8 cellular contexts compared by ENCODE assay signal in the genomic region with DNA sequence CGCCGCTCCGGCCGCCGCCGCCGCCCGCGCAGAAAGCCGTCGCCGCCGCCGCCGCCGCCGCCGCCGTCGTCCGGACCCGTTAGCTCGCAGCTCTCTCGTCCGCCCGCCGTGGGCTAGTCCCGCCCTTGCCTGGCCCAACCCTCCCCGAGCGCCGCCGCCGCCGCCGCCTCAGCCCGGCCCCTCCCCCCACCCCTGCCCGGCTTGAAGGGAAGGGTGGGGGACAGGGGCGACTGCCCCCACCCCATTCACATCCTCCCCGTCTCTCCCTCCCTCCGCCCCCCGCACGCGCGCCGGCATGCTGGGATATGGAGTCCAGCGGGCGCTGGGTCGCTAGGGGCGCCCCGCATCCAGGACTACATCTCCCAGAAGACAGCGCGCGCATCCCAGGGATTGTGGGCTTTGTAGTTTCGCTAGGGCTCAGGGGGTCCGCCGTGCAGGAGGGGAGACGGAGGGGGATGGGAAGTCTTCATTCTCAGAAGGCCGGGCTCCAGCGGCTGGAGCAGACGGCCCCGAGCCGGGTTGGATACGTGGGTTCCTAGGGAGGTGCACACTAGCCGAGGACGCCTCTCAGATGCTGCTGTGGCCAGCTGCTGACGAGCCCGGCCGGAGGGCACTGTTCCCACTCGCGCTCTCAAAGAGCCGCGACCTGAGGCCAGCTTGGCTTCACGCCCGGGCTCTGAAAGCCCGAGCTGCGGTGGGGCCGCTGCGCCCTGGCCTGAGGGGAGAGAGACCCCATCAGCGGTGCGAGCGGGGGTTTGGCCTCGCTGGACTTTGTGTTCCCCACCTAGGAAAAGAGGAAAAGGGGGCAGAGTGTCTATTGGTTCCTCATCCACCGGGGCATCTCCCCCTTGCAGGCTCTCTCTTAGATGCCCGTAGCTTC. TPM values are rescaled to one million over a fixed set of nuclear protein-coding genes. Genes with fewer than 3 reads are reported as not detected.
DNase-seq lines count a peak whose midpoint lies in the region; ATAC-seq, FAIRE-seq and TF ChIP-seq lines count a peak whose summit lies in the region.

Gene ST3GAL2, minus strand, starts transcription at position 118 of the 880 bp plus-strand sequence. CDS start 40,570 bp downstream, outside the sequence.

- H3K36me3 ChIP-seq in esophagus squamous epithelium, result no peaks in the 10 kb centered on the region

- peak within 1 kb of the TSS; percentile 59 for H3K27ac Mint-ChIP-seq in activated T-cell treated with anti-CD3 and anti-CD28 coated beads, Interleukin-2, amount 50 U/mL, for 72 hours
- H3K27ac Mint-ChIP-seq in naive B cell, result peak within 1 kb of the TSS; percentile 88 to 99 (median 94)
- H3K27ac Mint-ChIP-seq in stimulated activated effector memory CD8-positive, alpha-beta T cell treated with anti-CD3 and anti-CD28 coated beads, Interleukin-12 subunit alpha, Interleukin-12 subunit beta, amount 100 ng/mL, for 72 hours, result peak within 1 kb of the TSS; percentile 97

- H3K9me3 Mint-ChIP-seq in activated T-cell treated with anti-CD3 and anti-CD28 coated beads, Interleukin-2, amount 50 U/mL, for 72 hours, result no peaks in the 10 kb centered on the region
- no peaks in the 10 kb centered on the region for H3K9me3 Mint-ChIP-seq in naive B cell
- H3K9me3 Mint-ChIP-seq in stimulated activated effector memory CD8-positive, alpha-beta T cell treated with anti-CD3 and anti-CD28 coated beads, Interleukin-12 subunit alpha, Interleukin-12 subunit beta, amount 100 ng/mL, for 72 hours, result no peaks in the 10 kb centered on the region

- TF ChIP-seq EP300 in Ishikawa (IDR thresholded peaks at IDR 0.05; ENCODE audit: borderline replicate concordance), result no peak

- H3K4me3 Mint-ChIP-seq in activated T-cell treated with anti-CD3 and anti-CD28 coated beads, Interleukin-2, amount 50 U/mL, for 72 hours, result peak within 1 kb of the TSS; percentile 94 to 100
- H3K4me3 Mint-ChIP-seq in naive B cell, result peak within 1 kb of the TSS; percentile 91 to 99 (median 98)
- peak within 1 kb of the TSS; percentile 100 for H3K4me3 Mint-ChIP-seq in stimulated activated effector memory CD8-positive, alpha-beta T cell treated with anti-CD3 and anti-CD28 coated beads, Interleukin-12 subunit alpha, Interleukin-12 subunit beta, amount 100 ng/mL, for 72 hours

- ATAC-seq in GM21528 (IDR thresholded peaks at IDR 0.05; ENCODE audit: low FRiP score, unreplicated experiment), result peak; percentile 73
- ATAC-seq in activated T-cell treated with anti-CD3 and anti-CD28 coated beads, Interleukin-2, amount 50 U/mL, for 72 hours (replicated peaks in 1 of 2), result peak; percentile 95 to 96
- ATAC-seq in naive B cell (ENCODE audit: low read depth in 2 of 2), result peak; percentile 91 to 93
- peak; percentile 96 for ATAC-seq in stimulated activated effector memory CD8-positive, alpha-beta T cell treated with anti-CD3 and anti-CD28 coated beads, Interleukin-12 subunit alpha, Interleukin-12 subunit beta, amount 100 ng/mL, for 72 hours

- FAIRE-seq in RCC 7860 (lab: Jason Lieb, UNC), result no peak

- H3K27me3 Mint-ChIP-seq in activated T-cell treated with anti-CD3 and anti-CD28 coated beads, Interleukin-2, amount 50 U/mL, for 72 hours (ENCODE audit: low read depth), result no peaks in the 10 kb centered on the region
- no peaks in the 10 kb centered on the region for H3K27me3 Mint-ChIP-seq in naive B cell

- peaks cover 6 to 7% of the 10 kb centered on the region in 2 donors for H3K36me3 Mint-ChIP-seq in activated T-cell treated with anti-CD3 and anti-CD28 coated beads, Interleukin-2, amount 50 U/mL, for 72 hours (ENCODE audit: insufficient read depth in 2 of 2)
- H3K36me3 Mint-ChIP-seq in naive B cell, result no peaks in the 10 kb centered on the region
- peaks cover 12% of the 10 kb centered on the region for H3K36me3 Mint-ChIP-seq in stimulated activated effector memory CD8-positive, alpha-beta T cell treated with anti-CD3 and anti-CD28 coated beads, Interleukin-12 subunit alpha, Interleukin-12 subunit beta, amount 100 ng/mL, for 72 hours

- no peak for TF ChIP-seq POLR2A in esophagus squamous epithelium (IDR thresholded peaks at IDR 0.05)

- peak within 1 kb of the TSS; percentile 64 to 80 (median 72) for H3K4me3 ChIP-seq in esophagus squamous epithelium

- no peaks in the 10 kb centered on the region for H3K9me3 ChIP-seq in esophagus squamous epithelium

- no peak for TF ChIP-seq RAD21 in Ishikawa (IDR thresholded peaks at IDR 0.05; ENCODE audit: low read depth)

- peak within 1 kb of the TSS; percentile 52 to 86 (median 80) for H3K27ac ChIP-seq in esophagus squamous epithelium

- peaks cover 15 to 50% (median 26%) of the 10 kb centered on the region in 3 donors for H3K4me1 ChIP-seq in esophagus squamous epithelium

- DNase-seq in DMS114 treated with DMSO at 0.1 percent for 48 hours (lab: John Stamatoyannopoulos, UW; ENCODE audit: unreplicated experiment) (peak; percentile 96), RCC 7860 (ENCODE audit: low spot score) (peak; percentile 82), esophagus squamous epithelium (lab: John Stamatoyannopoulos, UW) (peak; percentile 81), naive B cell (peak; percentile 87)
- peak; percentile 93 to 95 for DNase-seq in activated T-cell treated with anti-CD3 and anti-CD28 coated beads, Interleukin-2, amount 50 U/mL, for 72 hours
- peak; percentile 82 to 95 for DNase-seq in stimulated activated effector memory CD8-positive, alpha-beta T cell treated with anti-CD3 and anti-CD28 coated beads, Interleukin-12 subunit alpha, Interleukin-12 subunit beta, amount 100 ng/mL, for 72 hours (ENCODE audit: low spot score in 2 of 2)

- intact Hi-C loops in esophagus squamous epithelium (cut with DNase I), result no loop called here

- peaks cover 26% of the 10 kb centered on the region for H3K4me1 Mint-ChIP-seq in activated T-cell treated with anti-CD3 and anti-CD28 coated beads, Interleukin-2, amount 50 U/mL, for 72 hours (ENCODE audit: low read depth)
- H3K4me1 Mint-ChIP-seq in naive B cell, result peaks cover 25 to 48% (median 39%) of the 10 kb centered on the region in 3 donors
- peaks cover 28% of the 10 kb centered on the region for H3K4me1 Mint-ChIP-seq in stimulated activated effector memory CD8-positive, alpha-beta T cell treated with anti-CD3 and anti-CD28 coated beads, Interleukin-12 subunit alpha, Interleukin-12 subunit beta, amount 100 ng/mL, for 72 hours

- 5 to 7% methylated on average over 2 to 14 of the region's 84 CpGs for WGBS in esophagus squamous epithelium, 2 donors

- TF ChIP-seq CTCF in esophagus squamous epithelium (IDR thresholded peaks at IDR 0.05), result peak in 1 of 6 experiments; percentile 9

- no peaks in the 10 kb centered on the region for H3K27me3 ChIP-seq in esophagus squamous epithelium

TF ChIP-seq in Ishikawa, 13 proteins besides CTCF, POLR2A, EP300 and RAD21:
- peak; percentile 99 for TF ChIP-seq ZBTB7A (IDR thresholded peaks at IDR 0.05; ENCODE audit: low read depth)
- TF ChIP-seq YY1 (IDR thresholded peaks at IDR 0.05; ENCODE audit: low read depth), result peak; percentile 65; the same call in 1 of the 2 replicates
- TF ChIP-seq CREB1 (IDR thresholded peaks at IDR 0.05; ENCODE audit: low read depth), result no peak
- no peak for TF ChIP-seq MAX (IDR thresholded peaks at IDR 0.05)
- TF ChIP-seq TEAD4 (IDR thresholded peaks at IDR 0.05), result peak; percentile 42; the same call in 1 of the 2 replicates
- peak; percentile 24; the same call in 1 of the 2 replicates for TF ChIP-seq NFIC (IDR thresholded peaks at IDR 0.05)
- peak; percentile 65; the same call in 1 of the 2 replicates for TF ChIP-seq EGR1 (IDR thresholded peaks at IDR 0.05)
- TF ChIP-seq TAF1 (IDR thresholded peaks at IDR 0.05; ENCODE audit: low read depth), result peak; percentile 48
- peak; percentile 48; the same call in 1 of the 2 replicates for TF ChIP-seq USF1 (IDR thresholded peaks at IDR 0.05)
- no peak for TF ChIP-seq FOXM1 (IDR thresholded peaks at IDR 0.05; ENCODE audit: borderline replicate concordance, low read depth)
- TF ChIP-seq, protein P1, sequence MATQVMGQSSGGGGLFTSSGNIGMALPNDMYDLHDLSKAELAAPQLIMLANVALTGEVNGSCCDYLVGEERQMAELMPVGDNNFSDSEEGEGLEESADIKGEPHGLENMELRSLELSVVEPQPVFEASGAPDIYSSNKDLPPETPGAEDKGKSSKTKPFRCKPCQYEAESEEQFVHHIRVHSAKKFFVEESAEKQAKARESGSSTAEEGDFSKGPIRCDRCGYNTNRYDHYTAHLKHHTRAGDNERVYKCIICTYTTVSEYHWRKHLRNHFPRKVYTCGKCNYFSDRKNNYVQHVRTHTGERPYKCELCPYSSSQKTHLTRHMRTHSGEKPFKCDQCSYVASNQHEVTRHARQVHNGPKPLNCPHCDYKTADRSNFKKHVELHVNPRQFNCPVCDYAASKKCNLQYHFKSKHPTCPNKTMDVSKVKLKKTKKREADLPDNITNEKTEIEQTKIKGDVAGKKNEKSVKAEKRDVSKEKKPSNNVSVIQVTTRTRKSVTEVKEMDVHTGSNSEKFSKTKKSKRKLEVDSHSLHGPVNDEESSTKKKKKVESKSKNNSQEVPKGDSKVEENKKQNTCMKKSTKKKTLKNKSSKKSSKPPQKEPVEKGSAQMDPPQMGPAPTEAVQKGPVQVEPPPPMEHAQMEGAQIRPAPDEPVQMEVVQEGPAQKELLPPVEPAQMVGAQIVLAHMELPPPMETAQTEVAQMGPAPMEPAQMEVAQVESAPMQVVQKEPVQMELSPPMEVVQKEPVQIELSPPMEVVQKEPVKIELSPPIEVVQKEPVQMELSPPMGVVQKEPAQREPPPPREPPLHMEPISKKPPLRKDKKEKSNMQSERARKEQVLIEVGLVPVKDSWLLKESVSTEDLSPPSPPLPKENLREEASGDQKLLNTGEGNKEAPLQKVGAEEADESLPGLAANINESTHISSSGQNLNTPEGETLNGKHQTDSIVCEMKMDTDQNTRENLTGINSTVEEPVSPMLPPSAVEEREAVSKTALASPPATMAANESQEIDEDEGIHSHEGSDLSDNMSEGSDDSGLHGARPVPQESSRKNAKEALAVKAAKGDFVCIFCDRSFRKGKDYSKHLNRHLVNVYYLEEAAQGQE (IDR thresholded peaks at IDR 0.05; ENCODE audit: low read depth), result no peak
- TF ChIP-seq CEBPB (IDR thresholded peaks at IDR 0.05), result no peak
- TF ChIP-seq TCF12 (IDR thresholded peaks at IDR 0.05; ENCODE audit: low read depth), result peak; percentile 86

RNA-seq across cellular contexts. Expression of gene ST3GAL2, which starts in this region (rescaled TPM):
- 10 to 100 TPM; 15.9 to 18.3 TPM for total RNA-seq in activated T-cell treated with anti-CD3 and anti-CD28 coated beads, Interleukin-2, amount 50 U/mL, for 72 hours
- total RNA-seq in esophagus squamous epithelium, result 1 to 10 TPM in 3 of 4 donors, under 1 TPM in 1; 0.80 to 6.5 (median 3.0) TPM
- polyA plus RNA-seq in naive B cell (ENCODE audit: low read depth in 6 of 6), result 10 to 100 TPM; 12.7 to 28.7 (median 22.3) TPM

Comparison
In these comparisons a context has a peak if more than half of its experiments do, and no peak if none do; other contexts are left out.
1. Peak in every context shown above with its lines: DNase-seq, ATAC-seq, H3K4me3 ChIP-seq and H3K27ac ChIP-seq.